Comparison of ENCODE assay signal across 8 cellular contexts in the genomic region with DNA sequence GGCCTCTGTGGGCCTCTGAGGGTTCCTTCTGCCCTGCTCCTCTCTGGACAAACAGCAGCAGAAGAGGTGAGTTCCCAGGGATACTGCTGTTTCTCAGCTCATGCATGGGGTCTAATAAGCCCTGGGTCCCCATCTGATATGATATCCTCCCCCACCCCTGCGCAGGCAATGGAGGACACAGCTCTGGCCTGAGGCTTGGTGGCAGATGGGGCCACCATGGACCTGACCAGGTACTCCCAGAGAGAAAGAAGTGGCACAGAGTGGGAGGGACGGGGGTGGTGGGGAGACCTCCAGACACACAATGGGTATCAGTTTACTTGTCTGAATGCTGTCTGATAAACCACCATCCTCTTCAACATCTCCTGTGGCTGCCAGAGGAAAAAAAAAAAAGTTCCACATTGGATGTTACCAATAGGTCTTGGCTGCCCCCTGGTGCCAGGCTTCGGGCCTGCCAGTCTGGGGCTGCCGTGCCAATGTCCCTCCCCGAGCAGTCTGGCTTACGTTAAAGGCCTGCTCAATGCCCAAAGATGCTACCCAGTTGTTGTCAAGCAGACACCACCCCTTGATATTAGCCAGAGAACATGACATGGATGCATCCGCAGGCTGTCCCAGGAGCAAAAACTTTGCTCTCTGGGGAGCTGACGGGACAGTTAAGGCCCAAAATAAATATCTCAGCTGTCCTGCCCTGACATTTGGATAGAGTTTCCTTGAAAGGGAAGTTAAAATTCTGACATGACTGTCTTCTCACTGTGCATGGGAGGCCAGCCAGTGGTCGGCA. TPM values are rescaled to one million over a fixed set of nuclear protein-coding genes. Genes with fewer than 3 reads are reported as not detected.
DNase-seq lines count a peak whose midpoint lies in the region; ATAC-seq and TF ChIP-seq lines count a peak whose summit lies in the region.

No MANE protein-coding gene starts in this region.

- H3K27ac ChIP-seq in CD8-positive, alpha-beta T cell (ENCODE audit: low read depth, low read length) = no peak overlapping the region

- no peak overlapping the region for H3K4me3 Mint-ChIP-seq in CD8-positive, alpha-beta T cell
- H3K4me3 Mint-ChIP-seq in progenitor cell of endocrine pancreas (ENCODE audit: low read depth) = no peak overlapping the region

- no peak overlapping the region for H3K4me3 ChIP-seq in CD8-positive, alpha-beta T cell (ENCODE audit: low read depth, low read length)
- no peak overlapping the region for H3K4me3 ChIP-seq in NB4 (ENCODE audit: low read depth, low read length)

- no peaks in the 10 kb centered on the region for H3K36me3 Mint-ChIP-seq in CD8-positive, alpha-beta T cell
- H3K36me3 Mint-ChIP-seq in progenitor cell of endocrine pancreas (ENCODE audit: insufficient read depth) = no peaks in the 10 kb centered on the region

- intact Hi-C loops in CD8-positive, alpha-beta T cell (cut with DNase I, micrococcal nuclease) = loop anchor here (1.0 to 10.0 kb wide), 7 partner anchors 115 to 720 kb away; no protein-coding TSS in a partner anchor

- CTCF ChIA-PET in CD8-positive, alpha-beta T cell (lab: Charles Lee) = interaction anchor here (0.6 to 8.1 kb wide), 27 partner anchors 9 to 718 kb away, joined by 3 to 119 read pairs (median 5); partner anchors contain the start of gene KCNJ11

- TF ChIP-seq CTCF in CD8-positive, alpha-beta T cell (IDR thresholded peaks at IDR 0.05) = peak; percentile 72
- TF ChIP-seq CTCF in NB4 (IDR thresholded peaks at IDR 0.05; ENCODE audit: low read depth, low read length) (peak; percentile 88), progenitor cell of endocrine pancreas (IDR thresholded peaks at IDR 0.05; ENCODE audit: unreplicated experiment) (peak; percentile 92)

- TF ChIP-seq POLR2A in NB4 (IDR thresholded peaks at IDR 0.05; ENCODE audit: extremely low read depth, insufficient read length) = no peak

- no peaks in the 10 kb centered on the region for H3K36me3 ChIP-seq in CD8-positive, alpha-beta T cell (ENCODE audit: insufficient read depth, low read length)

- H3K4me1 ChIP-seq in CD8-positive, alpha-beta T cell (ENCODE audit: insufficient read depth, low read length) = no peaks in the 10 kb centered on the region

- H3K9me3 ChIP-seq in CD8-positive, alpha-beta T cell (ENCODE audit: low read length) = no peaks in the 10 kb centered on the region

- peak; percentile 59 to 85 (median 75) for DNase-seq in CD8-positive, alpha-beta T cell
- DNase-seq in NB4 (ENCODE audit: low read depth) (peak; percentile 70), SK-N-DZ (ENCODE audit: low spot score) (peak; percentile 84), glomerular endothelial cell (ENCODE audit: extremely low read depth, low read depth, low spot score) (peak; percentile 20), progenitor cell of endocrine pancreas (ENCODE audit: low spot score, unreplicated experiment) (peak; percentile 74), ureter (ENCODE audit: low spot score) (peak; percentile 85)
- peak; percentile 78 for DNase-seq in activated naive CD4-positive, alpha-beta T cell treated with Interleukin-2 at 50 U/mL for 16 hours

- peak; percentile 85 for ATAC-seq in CD8-positive, alpha-beta T cell
- ATAC-seq in GM21528 (IDR thresholded peaks at IDR 0.05; ENCODE audit: low FRiP score, unreplicated experiment) = peak; percentile 47

- H3K4me1 Mint-ChIP-seq in CD8-positive, alpha-beta T cell (ENCODE audit: low read depth) = no peaks in the 10 kb centered on the region
- no peaks in the 10 kb centered on the region for H3K4me1 Mint-ChIP-seq in progenitor cell of endocrine pancreas (ENCODE audit: low read depth)

- no peaks in the 10 kb centered on the region for H3K9me3 Mint-ChIP-seq in CD8-positive, alpha-beta T cell
- no peaks in the 10 kb centered on the region for H3K9me3 Mint-ChIP-seq in progenitor cell of endocrine pancreas (ENCODE audit: low read depth)

- H3K27ac Mint-ChIP-seq in CD8-positive, alpha-beta T cell = no peak overlapping the region
- no peak overlapping the region for H3K27ac Mint-ChIP-seq in progenitor cell of endocrine pancreas

- POLR2A ChIA-PET in CD8-positive, alpha-beta T cell (lab: Charles Lee) = no interaction called here

- peaks cover 6% of the 10 kb centered on the region for H3K27me3 Mint-ChIP-seq in CD8-positive, alpha-beta T cell (ENCODE audit: low read depth)
- H3K27me3 Mint-ChIP-seq in progenitor cell of endocrine pancreas = peaks cover 26% of the 10 kb centered on the region

- H3K27me3 ChIP-seq in CD8-positive, alpha-beta T cell (ENCODE audit: insufficient read depth, low read length) = no peaks in the 10 kb centered on the region

RNA-seq across cellular contexts. Expression of gene ABCC8, which starts 27.9 kb away (rescaled TPM):
- total RNA-seq in CD8-positive, alpha-beta T cell = not detected
- polyA plus RNA-seq in SK-N-DZ (2014; cell fraction: cytosol; rRNA removed) = 41.3 and 46.3 TPM in 2 replicates
- polyA plus RNA-seq in SK-N-DZ (2014; cell fraction: nucleus; rRNA removed) = 473 and 813 TPM in 2 replicates
- not detected in 2 replicates for total RNA-seq in glomerular endothelial cell
- total RNA-seq in progenitor cell of endocrine pancreas = 19.2 and 23.9 TPM in 2 replicates
- 19.4 TPM for total RNA-seq in ureter

RNA-seq across cellular contexts. Expression of gene USH1C, which starts 39.7 kb away (rescaled TPM):
- not detected for total RNA-seq in CD8-positive, alpha-beta T cell
- 4.3 and 5.8 TPM in 2 replicates for polyA plus RNA-seq in SK-N-DZ (2014; cell fraction: cytosol; rRNA removed)
- 21.0 and 21.4 TPM in 2 replicates for polyA plus RNA-seq in SK-N-DZ (2014; cell fraction: nucleus; rRNA removed)
- not detected in 2 replicates for total RNA-seq in glomerular endothelial cell
- total RNA-seq in progenitor cell of endocrine pancreas = 15.8 and 21.4 TPM in 2 replicates
- total RNA-seq in ureter = 14.3 TPM

RNA-seq across cellular contexts. Expression of gene OTOG, which starts 42.5 kb away (rescaled TPM):
- total RNA-seq in CD8-positive, alpha-beta T cell = not detected
- 2.3 and 6.1 TPM in 2 replicates for polyA plus RNA-seq in SK-N-DZ (2014; cell fraction: cytosol; rRNA removed)
- 8.0 and 9.8 TPM in 2 replicates for polyA plus RNA-seq in SK-N-DZ (2014; cell fraction: nucleus; rRNA removed)
- total RNA-seq in glomerular endothelial cell = not detected in 2 replicates
- 0.78 and 1.5 TPM in 2 replicates for total RNA-seq in progenitor cell of endocrine pancreas
- 0.31 TPM for total RNA-seq in ureter

Comparison
In these comparisons a context has a peak if more than half of its experiments do, and no peak if none do; other contexts are left out.
1. DNase-seq: peak in every context shown above with its lines; median percentile 85 in ureter; 84 in SK-N-DZ; 78 in activated naive CD4-positive, alpha-beta T cell treated with Interleukin-2 at 50 U/mL for 16 hours; 75 in CD8-positive, alpha-beta T cell; 74 in progenitor cell of endocrine pancreas; 70 in NB4; 20 in glomerular endothelial cell.
2. RNA of gene ABCC8, which starts 27.9 kb away (total RNA-seq): 19.2 to 23.9 TPM in progenitor cell of endocrine pancreas and 19.4 TPM in ureter (single experiment); not detected in CD8-positive, alpha-beta T cell and not detected in glomerular endothelial cell; every median in the first group is over 10 times any median in the second.
3. RNA of gene USH1C, which starts 39.7 kb away (total RNA-seq): 15.8 to 21.4 TPM in progenitor cell of endocrine pancreas and 14.3 TPM in ureter (single experiment); not detected in CD8-positive, alpha-beta T cell and not detected in glomerular endothelial cell; every median in the first group is over 10 times any median in the second.
4. Peak in every context shown above with its lines, with median percentiles within 50 percentile points of each other: CTCF ChIP-seq.